Comparison of ENCODE assay signal across 3 cellular contexts in the genomic region with DNA sequence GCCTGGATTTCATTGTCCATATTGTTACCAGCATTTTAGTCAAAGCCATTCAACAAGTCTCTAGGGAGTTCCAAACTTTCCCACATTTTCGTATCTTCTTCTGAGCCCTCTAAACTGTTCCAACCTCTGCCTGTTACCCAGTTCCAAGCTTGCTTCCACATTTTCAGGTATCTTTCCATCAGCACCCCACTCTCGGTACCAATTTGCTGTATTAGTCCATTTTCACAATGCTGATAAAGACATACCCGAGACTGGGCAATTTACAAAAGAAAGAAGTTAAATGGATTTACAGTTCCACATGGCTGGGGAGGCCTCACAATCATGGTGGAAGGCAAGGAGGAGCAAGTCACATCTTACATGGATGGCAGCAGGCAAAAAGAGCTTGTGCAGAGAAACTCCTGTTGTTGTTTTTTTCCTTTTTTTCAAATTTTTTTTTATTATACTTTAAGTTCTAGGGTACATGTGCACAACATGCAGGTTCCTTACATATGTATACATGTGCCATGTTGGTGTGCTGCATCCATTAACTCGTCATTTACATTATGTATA. TPM values are rescaled to one million over a fixed set of nuclear protein-coding genes. Genes with fewer than 3 reads are reported as not detected.
"Had no signal": no experiment of that assay in that cellular context is flagged by ENCODE, and none has a peak within 500 bp of the region (broad histone marks: within the 10 kb centered on the region; RNA-seq: fewer than 3 reads in every experiment).

No MANE protein-coding gene starts in this region.

RNA-seq across cellular contexts. Expression of a gene that starts 22.5 kb away (rescaled TPM):
- total RNA-seq: LHCN-M2, MCF 10A, NCI-H460 had no signal
